1 cellular context compared by ENCODE assay signal in the genomic region with DNA sequence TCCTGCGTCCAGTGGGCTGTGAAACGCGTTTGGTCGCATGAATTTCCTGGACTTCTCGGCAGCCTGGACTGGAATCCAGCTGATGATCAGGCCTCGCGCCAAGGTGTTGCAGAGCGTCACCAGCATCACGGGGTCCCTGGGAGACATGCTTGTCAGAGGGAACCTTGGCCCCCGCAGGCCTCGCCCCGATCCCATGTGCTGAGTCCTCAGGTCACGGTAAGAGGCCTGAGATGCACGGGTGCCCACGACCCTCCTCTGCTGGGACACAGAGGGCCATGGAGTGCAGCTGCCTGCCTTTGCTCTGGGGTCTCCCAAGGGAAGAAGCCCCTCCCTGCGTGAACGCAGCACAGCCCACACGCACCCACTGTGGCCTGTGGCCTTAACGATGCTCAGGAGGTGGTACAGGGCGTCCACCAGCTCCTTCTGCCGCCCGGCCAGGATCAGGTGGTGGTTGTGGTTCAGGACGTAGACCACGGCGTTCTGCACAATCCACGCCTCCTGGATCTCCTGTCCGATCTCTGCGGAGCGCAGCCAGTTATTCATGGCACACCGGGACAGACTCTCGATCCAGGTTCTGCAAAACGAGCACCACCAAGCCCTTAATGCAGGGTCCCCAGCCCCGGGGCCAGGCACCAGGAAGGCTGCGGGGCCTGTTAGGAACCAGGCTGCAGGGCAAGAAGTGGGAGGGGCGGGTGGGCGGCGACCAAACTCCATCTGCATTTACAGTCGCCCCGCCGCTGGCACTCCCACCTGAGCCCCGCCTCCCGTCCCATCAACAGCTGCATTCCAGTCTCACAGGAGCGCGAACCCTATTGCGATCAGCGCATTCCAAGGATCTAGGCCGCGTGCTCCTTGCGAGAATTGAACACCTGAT.
TF ChIP-seq lines count a peak whose summit lies in the region.

No MANE protein-coding gene starts in this region.

TF ChIP-seq in GM23338, 12 proteins besides CTCF, POLR2A, EP300 and RAD21 (continued from another document):
- TF ChIP-seq, protein P1, sequence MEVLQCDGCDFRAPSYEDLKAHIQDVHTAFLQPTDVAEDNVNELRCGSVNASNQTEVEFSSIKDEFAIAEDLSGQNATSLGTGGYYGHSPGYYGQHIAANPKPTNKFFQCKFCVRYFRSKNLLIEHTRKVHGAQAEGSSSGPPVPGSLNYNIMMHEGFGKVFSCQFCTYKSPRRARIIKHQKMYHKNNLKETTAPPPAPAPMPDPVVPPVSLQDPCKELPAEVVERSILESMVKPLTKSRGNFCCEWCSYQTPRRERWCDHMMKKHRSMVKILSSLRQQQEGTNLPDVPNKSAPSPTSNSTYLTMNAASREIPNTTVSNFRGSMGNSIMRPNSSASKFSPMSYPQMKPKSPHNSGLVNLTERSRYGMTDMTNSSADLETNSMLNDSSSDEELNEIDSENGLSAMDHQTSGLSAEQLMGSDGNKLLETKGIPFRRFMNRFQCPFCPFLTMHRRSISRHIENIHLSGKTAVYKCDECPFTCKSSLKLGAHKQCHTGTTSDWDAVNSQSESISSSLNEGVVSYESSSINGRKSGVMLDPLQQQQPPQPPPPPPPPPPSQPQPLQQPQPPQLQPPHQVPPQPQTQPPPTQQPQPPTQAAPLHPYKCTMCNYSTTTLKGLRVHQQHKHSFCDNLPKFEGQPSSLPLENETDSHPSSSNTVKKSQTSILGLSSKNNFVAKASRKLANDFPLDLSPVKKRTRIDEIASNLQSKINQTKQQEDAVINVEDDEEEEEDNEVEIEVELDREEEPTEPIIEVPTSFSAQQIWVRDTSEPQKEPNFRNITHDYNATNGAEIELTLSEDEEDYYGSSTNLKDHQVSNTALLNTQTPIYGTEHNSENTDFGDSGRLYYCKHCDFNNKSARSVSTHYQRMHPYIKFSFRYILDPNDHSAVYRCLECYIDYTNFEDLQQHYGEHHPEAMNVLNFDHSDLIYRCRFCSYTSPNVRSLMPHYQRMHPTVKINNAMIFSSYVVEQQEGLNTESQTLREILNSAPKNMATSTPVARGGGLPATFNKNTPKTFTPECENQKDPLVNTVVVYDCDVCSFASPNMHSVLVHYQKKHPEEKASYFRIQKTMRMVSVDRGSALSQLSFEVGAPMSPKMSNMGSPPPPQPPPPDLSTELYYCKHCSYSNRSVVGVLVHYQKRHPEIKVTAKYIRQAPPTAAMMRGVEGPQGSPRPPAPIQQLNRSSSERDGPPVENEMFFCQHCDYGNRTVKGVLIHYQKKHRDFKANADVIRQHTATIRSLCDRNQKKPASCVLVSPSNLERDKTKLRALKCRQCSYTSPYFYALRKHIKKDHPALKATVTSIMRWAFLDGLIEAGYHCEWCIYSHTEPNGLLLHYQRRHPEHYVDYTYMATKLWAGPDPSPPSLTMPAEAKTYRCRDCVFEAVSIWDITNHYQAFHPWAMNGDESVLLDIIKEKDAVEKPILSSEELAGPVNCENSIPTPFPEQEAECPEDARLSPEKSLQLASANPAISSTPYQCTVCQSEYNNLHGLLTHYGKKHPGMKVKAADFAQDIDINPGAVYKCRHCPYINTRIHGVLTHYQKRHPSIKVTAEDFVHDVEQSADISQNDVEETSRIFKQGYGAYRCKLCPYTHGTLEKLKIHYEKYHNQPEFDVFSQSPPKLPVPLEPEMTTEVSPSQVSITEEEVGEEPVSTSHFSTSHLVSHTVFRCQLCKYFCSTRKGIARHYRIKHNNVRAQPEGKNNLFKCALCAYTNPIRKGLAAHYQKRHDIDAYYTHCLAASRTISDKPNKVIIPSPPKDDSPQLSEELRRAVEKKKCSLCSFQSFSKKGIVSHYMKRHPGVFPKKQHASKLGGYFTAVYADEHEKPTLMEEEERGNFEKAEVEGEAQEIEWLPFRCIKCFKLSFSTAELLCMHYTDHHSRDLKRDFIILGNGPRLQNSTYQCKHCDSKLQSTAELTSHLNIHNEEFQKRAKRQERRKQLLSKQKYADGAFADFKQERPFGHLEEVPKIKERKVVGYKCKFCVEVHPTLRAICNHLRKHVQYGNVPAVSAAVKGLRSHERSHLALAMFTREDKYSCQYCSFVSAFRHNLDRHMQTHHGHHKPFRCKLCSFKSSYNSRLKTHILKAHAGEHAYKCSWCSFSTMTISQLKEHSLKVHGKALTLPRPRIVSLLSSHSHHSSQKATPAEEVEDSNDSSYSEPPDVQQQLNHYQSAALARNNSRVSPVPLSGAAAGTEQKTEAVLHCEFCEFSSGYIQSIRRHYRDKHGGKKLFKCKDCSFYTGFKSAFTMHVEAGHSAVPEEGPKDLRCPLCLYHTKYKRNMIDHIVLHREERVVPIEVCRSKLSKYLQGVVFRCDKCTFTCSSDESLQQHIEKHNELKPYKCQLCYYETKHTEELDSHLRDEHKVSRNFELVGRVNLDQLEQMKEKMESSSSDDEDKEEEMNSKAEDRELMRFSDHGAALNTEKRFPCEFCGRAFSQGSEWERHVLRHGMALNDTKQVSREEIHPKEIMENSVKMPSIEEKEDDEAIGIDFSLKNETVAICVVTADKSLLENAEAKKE (CRISPR knock-in tag; IDR thresholded peaks at IDR 0.05) = no peak
- no peak for TF ChIP-seq STAT1 (IDR thresholded peaks at IDR 0.05; ENCODE audit: unreplicated experiment)
